8 cellular contexts compared by ENCODE assay signal in genomic region chr3:172675371-172676193, GRCh38. TPM values are rescaled to one million over a fixed set of nuclear protein-coding genes. Genes with fewer than 3 reads are reported as not detected.
DNase-seq lines count a peak whose midpoint lies in the region; ATAC-seq, FAIRE-seq and TF ChIP-seq lines count a peak whose summit lies in the region.

No MANE protein-coding gene starts in this region.

- no peak for ATAC-seq in RWPE2 (ENCODE audit: low read depth)
- no peak for ATAC-seq in GM18909 (IDR thresholded peaks at IDR 0.05; ENCODE audit: poor library complexity, unreplicated experiment)
- no peak for ATAC-seq in HG03196 (IDR thresholded peaks at IDR 0.05; ENCODE audit: unreplicated experiment)

- H3K27me3 ChIP-seq in RWPE2 (ENCODE audit: insufficient read depth, poor library complexity, severe bottlenecking), result no peaks in the 10 kb centered on the region
- no peaks in the 10 kb centered on the region for H3K27me3 ChIP-seq in ovary

- 58% methylated on average over 7 of the region's 7 CpGs for WGBS in ovary, 3 donors

- TF ChIP-seq POLR2A in erythroblast (IDR thresholded peaks at IDR 0.05; ENCODE audit: low read length) (no peak), ovary (IDR thresholded peaks at IDR 0.05) (no peak)

- H3K27ac ChIP-seq in RWPE2 (ENCODE audit: poor library complexity, severe bottlenecking) (peak overlapping the region; percentile 72), ovary (no peak overlapping the region)

- in situ Hi-C loops in KBM-7 (cut with MboI; ENCODE audit: low pct_unique_long_range_greater_than_20kb, low sequenced_read_pairs), result no loop called here

- peak; percentile 91 for TF ChIP-seq CTCF in RWPE2 (IDR thresholded peaks at IDR 0.05; ENCODE audit: poor library complexity, severe bottlenecking)
- TF ChIP-seq CTCF in ovary (IDR thresholded peaks at IDR 0.05), result peak in 2 of 3 donors; percentile 27 to 48

- no peak overlapping the region for H3K4me3 ChIP-seq in RWPE2 (ENCODE audit: severe bottlenecking)
- H3K4me3 ChIP-seq in ovary, result no peak overlapping the region

- DNase-seq in KBM-7, result peak; percentile 66
- DNase-seq in RWPE2 (ENCODE audit: low spot score), result no peak
- DNase-seq in erythroblast (lab: John Stamatoyannopoulos, UW), result peak; percentile 62 to 82
- no peak for DNase-seq in ovary
- DNase-seq in NCI-H128 (lab: John Stamatoyannopoulos, UW; ENCODE audit: unreplicated experiment), result no peak

- TF ChIP-seq EP300 in ovary (IDR thresholded peaks at IDR 0.05), result no peak

- peak; percentile 90 for FAIRE-seq in G401.6 (lab: Jason Lieb, UNC)

- intact Hi-C loops in ovary (cut with DNase I), result no loop called here

- peaks cover 43% of the 10 kb centered on the region for H3K4me1 ChIP-seq in RWPE2 (ENCODE audit: insufficient read depth, poor library complexity, severe bottlenecking)
- H3K4me1 ChIP-seq in ovary (ENCODE audit: insufficient read depth), result no peaks in the 10 kb centered on the region

- H3K9me3 ChIP-seq in RWPE2 (ENCODE audit: severe bottlenecking) (no peaks in the 10 kb centered on the region), ovary (no peaks in the 10 kb centered on the region)

- H3K36me3 ChIP-seq in RWPE2 (ENCODE audit: low read depth) (no peaks in the 10 kb centered on the region), ovary (no peaks in the 10 kb centered on the region)

RNA-seq across cellular contexts. Expression of gene NCEH1, which starts 35.3 kb away (rescaled TPM):
- total RNA-seq in ovary, result 1 to 10 TPM; 3.5 to 6.9 (median 4.5) TPM
- 10 to 100 TPM in 1 of 2 donors, 1 to 10 TPM in 1; 1.4 to 15.8 TPM for polyA plus RNA-seq in ovary

Comparison
In these comparisons a context has a peak if more than half of its experiments do, and no peak if none do; other contexts are left out.
1. DNase-seq: peak in KBM-7 (single experiment) and erythroblast (2 of 2); none in RWPE2 (single experiment), ovary (0 of 5) and NCI-H128 (single experiment).